Comparison of ENCODE assay signal across 8 cellular contexts in genomic region chr12:96907681-96908163, GRCh38. TPM values are rescaled to one million over a fixed set of nuclear protein-coding genes. Genes with fewer than 3 reads are reported as not detected.
A peak's percentile ranks its signal among the peaks of the same experiment; 100 is the strongest.
DNase-seq lines count a peak whose midpoint lies in the region; ATAC-seq, FAIRE-seq and TF ChIP-seq lines count a peak whose summit lies in the region.

No MANE protein-coding gene starts in this region.

- H3K36me3 ChIP-seq in BE2C (no peaks in the 10 kb centered on the region), OCI-LY7 (ENCODE audit: insufficient read depth, low read length) (peaks cover 27% of the 10 kb centered on the region), astrocyte (ENCODE audit: insufficient read depth, low read length) (no peaks in the 10 kb centered on the region), skeletal muscle satellite cell (ENCODE audit: insufficient read depth, low read length) (no peaks in the 10 kb centered on the region)

- H3K27me3 ChIP-seq in BE2C (no peaks in the 10 kb centered on the region), astrocyte (ENCODE audit: insufficient read depth, low read length) (no peaks in the 10 kb centered on the region), skeletal muscle satellite cell (ENCODE audit: control insufficient read depth, insufficient read depth, low read length) (no peaks in the 10 kb centered on the region)

- POLR2A ChIA-PET in OCI-LY7 (lab: Charles Lee), result interaction anchor here (1.2 to 1.4 kb wide), 3 partner anchors 9 to 188 kb away, joined by 3 to 7 read pairs (median 4); no protein-coding TSS in a partner anchor

- no peaks in the 10 kb centered on the region for H3K27me3 Mint-ChIP-seq in astrocyte (ENCODE audit: low read depth, unreplicated experiment)

- H3K9me2 ChIP-seq in OCI-LY7 (ENCODE audit: insufficient read depth, low read length), result no peaks in the 10 kb centered on the region

- no peaks in the 10 kb centered on the region for H3K9me3 Mint-ChIP-seq in astrocyte (ENCODE audit: unreplicated experiment)

- peak overlapping the region; percentile 97 for H3K4me2 ChIP-seq in OCI-LY7 (ENCODE audit: low read length)
- peak overlapping the region; percentile 98 for H3K4me2 ChIP-seq in astrocyte (ENCODE audit: low read length)
- H3K4me2 ChIP-seq in skeletal muscle satellite cell (ENCODE audit: low read length), result peak overlapping the region; percentile 89

- CTCF ChIA-PET in OCI-LY7 (lab: Charles Lee; ENCODE audit: unreplicated experiment), result no interaction called here

- no peaks in the 10 kb centered on the region for H3K4me1 ChIP-seq in BE2C
- peaks cover 42% of the 10 kb centered on the region for H3K4me1 ChIP-seq in OCI-LY7 (ENCODE audit: insufficient read depth, low read length, poor library complexity, severe bottlenecking)
- H3K4me1 ChIP-seq in astrocyte (ENCODE audit: insufficient read depth, low read length), result peaks cover 7% of the 10 kb centered on the region
- H3K4me1 ChIP-seq in skeletal muscle satellite cell (ENCODE audit: control insufficient read depth, insufficient read depth, low read length), result peaks cover 12% of the 10 kb centered on the region

- H3K9me3 ChIP-seq in BE2C (no peaks in the 10 kb centered on the region), OCI-LY7 (ENCODE audit: low read length) (no peaks in the 10 kb centered on the region), astrocyte (ENCODE audit: insufficient read depth, low read depth, low read length) (no peaks in the 10 kb centered on the region), skeletal muscle satellite cell (replicated peaks; ENCODE audit: low read length) (no peaks in the 10 kb centered on the region)

- H2AFZ ChIP-seq in OCI-LY7 (ENCODE audit: low read length) (peak overlapping the region; percentile 99), astrocyte (ENCODE audit: low read depth, low read length) (peak overlapping the region; percentile 89)

- H3K27ac ChIP-seq in OCI-LY7 (ENCODE audit: low read depth, low read length, poor library complexity, severe bottlenecking) (peak overlapping the region; percentile 51), astrocyte (ENCODE audit: low read depth, low read length) (peak overlapping the region; percentile 84)

- H3K79me2 ChIP-seq in OCI-LY7 (ENCODE audit: insufficient read depth, low read depth, low read length) (peaks cover 55% of the 10 kb centered on the region), astrocyte (ENCODE audit: insufficient read depth, low read length) (peaks cover 51% of the 10 kb centered on the region)

- H3K4me1 Mint-ChIP-seq in astrocyte (ENCODE audit: low read depth, unreplicated experiment), result peaks cover 14% of the 10 kb centered on the region

- intact Hi-C loops in OCI-LY7 (cut with micrococcal nuclease; ENCODE audit: unreplicated experiment), result loop anchor here (10.0 kb wide), 1 partner anchor 1467 kb away; no protein-coding TSS in a partner anchor

- peak overlapping the region; percentile 88 for H3K27ac Mint-ChIP-seq in astrocyte (ENCODE audit: unreplicated experiment)

- H3K9ac ChIP-seq in astrocyte (ENCODE audit: low read length) (peak overlapping the region; percentile 92), skeletal muscle satellite cell (ENCODE audit: low read depth, low read length) (peak overlapping the region; percentile 86)

- peak overlapping the region; percentile 97 for H3K4me3 Mint-ChIP-seq in astrocyte (ENCODE audit: unreplicated experiment)

- H3K4me3 ChIP-seq in BE2C (ENCODE audit: low read depth, low read length) (peak overlapping the region; percentile 93), OCI-LY7 (ENCODE audit: low read depth, low read length, poor library complexity, severe bottlenecking) (peak overlapping the region; percentile 95), astrocyte (ENCODE audit: insufficient read depth, low read depth, low read length) (peak overlapping the region; percentile 95), iPS-11a (ENCODE audit: low read depth, low read length) (peak overlapping the region; percentile 89), skeletal muscle satellite cell (ENCODE audit: low read length) (peak overlapping the region; percentile 86)

- no TSS peak for BruUV-seq in OCI-LY7 (replicated peaks; lab: Mats Ljungman, UMichigan)

- peak; percentile 18 for DNase-seq in BE2C
- DNase-seq in OCI-LY7 (ENCODE audit: low spot score), result peak; percentile 42
- peak; percentile 36 for DNase-seq in astrocyte (ENCODE audit: low read depth)
- no peak for DNase-seq in HTR-8/SVneo (ENCODE audit: insufficient read length, low spot score)

- peaks cover 13% of the 10 kb centered on the region; the same call in 1 of the 2 replicates for H4K20me1 ChIP-seq in OCI-LY7 (ENCODE audit: insufficient read depth, low read length)
- H4K20me1 ChIP-seq in astrocyte (ENCODE audit: insufficient read depth, low read length), result no peaks in the 10 kb centered on the region

- FAIRE-seq in astrocyte (lab: Jason Lieb, UNC) (no peak), HTR-8/SVneo (lab: Jason Lieb, UNC) (no peak)

- no peaks in the 10 kb centered on the region for H3K36me3 Mint-ChIP-seq in astrocyte (ENCODE audit: low read depth, unreplicated experiment)

- no peak for TF ChIP-seq CTCF in BE2C (IDR thresholded peaks at IDR 0.05; ENCODE audit: low read depth, low read length)
- TF ChIP-seq CTCF in OCI-LY7 (conservative IDR thresholded peaks at IDR 0.05; ENCODE audit: low read length), result no peak
- no peak for TF ChIP-seq CTCF in astrocyte (IDR thresholded peaks at IDR 0.05; ENCODE audit: insufficient read depth, low read depth, low read length)

- ATAC-seq in GM18508 (IDR thresholded peaks at IDR 0.05; ENCODE audit: insufficient read depth, unreplicated experiment), result peak; percentile 4
- ATAC-seq in HG02973 (IDR thresholded peaks at IDR 0.05; ENCODE audit: unreplicated experiment), result peak; percentile 18

RNA-seq across cellular contexts. Expression of gene NEDD1, which starts 0.7 kb away (rescaled TPM):
- 4.2 TPM for polyA plus RNA-seq in BE2C (2012; ENCODE audit: insufficient read depth, insufficient read length, low read depth)
- 30.7 and 39.2 TPM in 2 replicates for total RNA-seq in OCI-LY7 (2014; rRNA removed; shearing (Covaris generic))
- 32.8 and 39.3 TPM in 2 replicates for total RNA-seq in OCI-LY7 (2022)
- total RNA-seq in astrocyte, result 30.0 and 31.3 TPM in 2 replicates
- 16.8 and 17.5 TPM in 2 replicates for total RNA-seq in skeletal muscle satellite cell (2012; rRNA removed)
